In genomic region chr2:216073773-216074172, GRCh38 we compare ENCODE assay signal across 1 cellular context.
TF ChIP-seq lines count a peak whose summit lies in the region.

No MANE protein-coding gene starts in this region.

TF ChIP-seq in HepG2, 621 proteins besides CTCF, POLR2A, EP300 and RAD21:
- TF ChIP-seq SMC3 (IDR thresholded peaks at IDR 0.05; ENCODE audit: low read length) = no peak
- TF ChIP-seq E2F2 (CRISPR knock-in tag; IDR thresholded peaks at IDR 0.05; ENCODE audit: borderline replicate concordance) = no peak
- peak; percentile 30; the same call in 1 of the 2 replicates for TF ChIP-seq CEBPB (IDR thresholded peaks at IDR 0.05; ENCODE audit: borderline replicate concordance, low read depth, low read length)
- no peak for TF ChIP-seq ZNF18 (CRISPR knock-in tag; IDR thresholded peaks at IDR 0.05; ENCODE audit: insufficient replicate concordance)
- TF ChIP-seq DMTF1 (CRISPR knock-in tag; IDR thresholded peaks at IDR 0.05) = no peak
